In the genomic region with DNA sequence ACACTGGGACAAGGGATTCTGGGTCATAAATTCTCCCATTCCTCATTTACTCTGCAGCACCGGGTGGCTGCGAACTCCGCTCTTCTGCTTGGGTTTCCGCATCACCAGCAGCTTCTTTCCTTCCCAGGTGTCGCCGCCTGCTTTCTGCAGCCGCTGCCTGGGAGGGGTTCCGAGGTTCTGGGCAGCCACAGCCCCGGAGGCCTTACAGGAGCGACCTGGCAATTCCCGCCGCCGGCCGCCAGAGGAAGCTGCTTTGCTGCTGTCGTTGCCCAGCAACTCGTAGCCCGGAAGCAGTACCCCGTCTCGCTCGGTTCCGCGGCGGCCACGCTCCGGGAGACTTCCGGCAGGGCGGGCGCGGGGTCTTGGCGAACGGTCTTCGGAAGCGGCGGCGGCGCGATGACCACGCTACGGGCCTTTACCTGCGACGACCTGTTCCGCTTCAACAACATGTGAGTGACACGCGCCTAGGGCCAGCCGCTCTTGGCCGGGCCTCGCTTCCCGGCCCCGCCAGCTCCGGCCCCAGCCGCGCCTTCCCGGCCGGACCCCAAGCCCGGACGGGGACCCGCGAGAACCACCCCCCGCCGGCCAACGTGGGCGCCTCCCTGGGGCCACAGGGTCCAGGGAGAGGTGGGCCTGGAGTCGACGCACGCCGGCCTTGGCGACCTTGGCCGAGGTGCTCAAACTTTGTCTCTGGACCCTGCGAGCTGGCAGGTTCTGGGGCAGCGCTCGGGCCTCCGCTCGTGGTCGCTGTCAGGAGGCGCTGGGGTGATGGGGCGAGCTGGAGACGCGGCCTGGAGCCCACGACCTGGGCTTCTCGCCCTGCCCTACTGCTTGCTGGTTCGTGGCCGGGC, we compare ENCODE assay signal across 8 cellular contexts. TPM values are rescaled to one million over a fixed set of nuclear protein-coding genes. Genes with fewer than 3 reads are reported as not detected.
DNase-seq lines count a peak whose midpoint lies in the region; ATAC-seq lines count a peak whose summit lies in the region.

A gene with protein sequence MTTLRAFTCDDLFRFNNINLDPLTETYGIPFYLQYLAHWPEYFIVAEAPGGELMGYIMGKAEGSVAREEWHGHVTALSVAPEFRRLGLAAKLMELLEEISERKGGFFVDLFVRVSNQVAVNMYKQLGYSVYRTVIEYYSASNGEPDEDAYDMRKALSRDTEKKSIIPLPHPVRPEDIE (plus strand): TSS at position 362 of the 851 bp plus-strand sequence. CDS start 35 bp downstream, at position 397.

- H4K8ac ChIP-seq in mesenchymal stem cell (ENCODE audit: low read length), result peak within 1 kb of the TSS; percentile 95

- H3K9me3 ChIP-seq in mesenchymal stem cell (ENCODE audit: control insufficient read depth, low read length), result no peaks in the 10 kb centered on the region

- peak within 1 kb of the TSS; percentile 96 for H3K27ac Mint-ChIP-seq in effector memory CD8-positive, alpha-beta T cell

- H2AK5ac ChIP-seq in mesenchymal stem cell (ENCODE audit: low read length, severe bottlenecking), result no peak within 1 kb of the TSS

- no peaks in the 10 kb centered on the region for H3K27me3 ChIP-seq in mesenchymal stem cell (ENCODE audit: control insufficient read depth in 1 of 2, insufficient read depth in 1 of 2, low read length in 2 of 2)

- H3K9ac ChIP-seq in mesenchymal stem cell (ENCODE audit: low read length), result peak within 1 kb of the TSS; percentile 90

- H3K27ac ChIP-seq in mesenchymal stem cell (ENCODE audit: low read length, poor library complexity, severe bottlenecking), result peak within 1 kb of the TSS; percentile 49

- H3K14ac ChIP-seq in mesenchymal stem cell (ENCODE audit: low read length in 2 of 2), result peak within 1 kb of the TSS in 1 of 2 experiments; percentile 90

- peaks cover 15% of the 10 kb centered on the region for H3K36me3 Mint-ChIP-seq in effector memory CD8-positive, alpha-beta T cell (ENCODE audit: insufficient read depth)

- under 1% methylated on average over 78 of the region's 82 CpGs for WGBS in mesenchymal stem cell

- peak within 1 kb of the TSS; percentile 88 for H2BK15ac ChIP-seq in mesenchymal stem cell (ENCODE audit: low read depth, poor library complexity, severe bottlenecking)

- H2AFZ ChIP-seq in mesenchymal stem cell (ENCODE audit: low read depth, low read length), result peak within 1 kb of the TSS; percentile 78

- H3K4me2 ChIP-seq in mesenchymal stem cell (ENCODE audit: low read length, poor library complexity, severe bottlenecking), result peak within 1 kb of the TSS; percentile 98

- H3K36me3 ChIP-seq in mesenchymal stem cell (ENCODE audit: control insufficient read depth in 1 of 2, insufficient read depth in 2 of 2, low read depth in 1 of 2, low read length in 2 of 2), result peaks cover 4 to 9% of the 10 kb centered on the region in 2 experiments

- H2BK5ac ChIP-seq in mesenchymal stem cell (ENCODE audit: low read depth, low read length, poor library complexity, severe bottlenecking), result peak within 1 kb of the TSS; percentile 33

- peak within 1 kb of the TSS; percentile 87 for H4K91ac ChIP-seq in mesenchymal stem cell (ENCODE audit: low read length)

- H2BK120ac ChIP-seq in mesenchymal stem cell (ENCODE audit: low read depth, low read length), result peak within 1 kb of the TSS; percentile 92

- peak within 1 kb of the TSS; percentile 73 to 82 for H3K18ac ChIP-seq in mesenchymal stem cell (ENCODE audit: low read depth in 1 of 2, low read length in 2 of 2)

- H3K4ac ChIP-seq in mesenchymal stem cell (ENCODE audit: low read depth in 1 of 2, low read length in 2 of 2), result peak within 1 kb of the TSS; percentile 80 to 84

- H3K4me3 Mint-ChIP-seq in effector memory CD8-positive, alpha-beta T cell, result peak within 1 kb of the TSS; percentile 92 to 93

- H3K9me3 Mint-ChIP-seq in effector memory CD8-positive, alpha-beta T cell, result no peaks in the 10 kb centered on the region

- H3K23ac ChIP-seq in mesenchymal stem cell (ENCODE audit: low read length in 2 of 2), result peak within 1 kb of the TSS in 1 of 2 experiments; percentile 85

- peaks cover 2% of the 10 kb centered on the region for H3K79me1 ChIP-seq in mesenchymal stem cell (replicated peaks; ENCODE audit: low read length, poor library complexity, severe bottlenecking)

- H3K4me1 Mint-ChIP-seq in effector memory CD8-positive, alpha-beta T cell (ENCODE audit: low read depth in 2 of 2), result peaks cover 36 to 44% of the 10 kb centered on the region in 2 donors

- H3K4me3 ChIP-seq in mesenchymal stem cell (ENCODE audit: insufficient read depth in 1 of 2, low read depth in 1 of 2, low read length in 2 of 2), result peak within 1 kb of the TSS; percentile 93 to 94

- no peaks in the 10 kb centered on the region for H3K27me3 Mint-ChIP-seq in effector memory CD8-positive, alpha-beta T cell

- H2BK12ac ChIP-seq in mesenchymal stem cell (ENCODE audit: low read length in 2 of 2), result peak within 1 kb of the TSS in 1 of 2 experiments; percentile 56

- ATAC-seq in GM19463 (IDR thresholded peaks at IDR 0.05; ENCODE audit: unreplicated experiment), result peak; percentile 99
- peak; percentile 97 for ATAC-seq in effector memory CD8-positive, alpha-beta T cell (replicated peaks)

- H3K4me1 ChIP-seq in mesenchymal stem cell (ENCODE audit: control insufficient read depth, insufficient read depth, low read depth, low read length), result peaks cover 11% of the 10 kb centered on the region

- DNase-seq in COLO829 (ENCODE audit: low spot score), result peak; percentile 95
- peak; percentile 99 for DNase-seq in HPDE6-E6E7 (ENCODE audit: extremely low spot score)
- peak; percentile 90 to 96 for DNase-seq in NOMO-1 (lab: John Stamatoyannopoulos, UW; ENCODE audit: unreplicated experiment in 2 of 2)
- DNase-seq in activated CD8-positive, alpha-beta memory T cell treated with anti-CD3 and anti-CD28 coated beads for 4 hours (ENCODE audit: low read depth in 2 of 2), result peak; percentile 77 to 82
- DNase-seq in effector memory CD8-positive, alpha-beta T cell, result peak; percentile 87
- DNase-seq in mesenchymal stem cell, result peak; percentile 93
- peak; percentile 85 for DNase-seq in stimulated activated CD8-positive, alpha-beta memory T cell treated with anti-CD3 and anti-CD28 coated beads, Interleukin-12 subunit alpha, Interleukin-12 subunit beta, amount 100 ng/mL, for 4 hours (ENCODE audit: low read depth)

RNA-seq across cellular contexts. Expression of the gene that starts here (rescaled TPM):
- polyA plus RNA-seq in mesenchymal stem cell (2013, experiment 1 of 2), result 64.7 TPM
- polyA plus RNA-seq in mesenchymal stem cell (2013, experiment 2 of 2), result 67.5 TPM

Comparison
In these comparisons a context has a peak if more than half of its experiments do, and no peak if none do; other contexts are left out.
1. Peak in every context shown above with its lines: DNase-seq, ATAC-seq, H3K4me3 ChIP-seq and H3K27ac ChIP-seq.